Comparison of ENCODE assay signal across 9 cellular contexts in genomic region chr2:163734911-163735691, GRCh38. TPM values are rescaled to one million over a fixed set of nuclear protein-coding genes. Genes with fewer than 3 reads are reported as not detected.
DNase-seq lines count a peak whose midpoint lies in the region; ATAC-seq and TF ChIP-seq lines count a peak whose summit lies in the region.
"Had no signal": no experiment of that assay in that cellular context is flagged by ENCODE, and none has a peak within 500 bp of the region (broad histone marks: within the 10 kb centered on the region; RNA-seq: fewer than 3 reads in every experiment).

No MANE protein-coding gene starts in this region.

- H3K27me3 Mint-ChIP-seq in CD14-positive monocyte (ENCODE audit: low read depth in 3 of 3): peaks cover 46 to 62% (median 58%) of the 10 kb centered on the region in 3 donors
- peaks cover 23% of the 10 kb centered on the region for H3K27me3 Mint-ChIP-seq in activated CD4-positive, alpha-beta T cell treated with anti-CD3 and anti-CD28 coated beads, Interleukin-2, amount 10 ng/mL, durations not matched to agents 24 days and 14 days

- H3K27me3 ChIP-seq in PC-3 (ENCODE audit: low read length) (no peaks in the 10 kb centered on the region), parathyroid adenoma (ENCODE audit: control insufficient read depth, insufficient read depth, low read length) (no peaks in the 10 kb centered on the region)

- DNase-seq in ELR (ENCODE audit: low read depth) (peak; percentile 41), PC-3 (peak; percentile 24), fibroblast of peridontal ligament (ENCODE audit: extremely low read depth) (peak; percentile 35), CD14-positive monocyte (ENCODE audit: low spot score) (no peak)
- DNase-seq in activated CD4-positive, alpha-beta T cell treated with anti-CD3 and anti-CD28 coated beads, Interleukin-2, amount 10 ng/mL, durations not matched to agents 24 days and 14 days: no peak

- peaks cover 0 to 2% of the 10 kb centered on the region in 2 donors for H3K36me3 Mint-ChIP-seq in CD14-positive monocyte
- H3K36me3 Mint-ChIP-seq in activated CD4-positive, alpha-beta T cell treated with anti-CD3 and anti-CD28 coated beads, Interleukin-2, amount 10 ng/mL, durations not matched to agents 24 days and 14 days (ENCODE audit: low read depth): peaks cover 2% of the 10 kb centered on the region

- H2AFZ ChIP-seq in PC-3 (ENCODE audit: low read length): peak overlapping the region; percentile 95
- peak overlapping the region; percentile 96 for H2AFZ ChIP-seq in parathyroid adenoma

- peaks cover 27% of the 10 kb centered on the region for H3K79me2 ChIP-seq in PC-3 (ENCODE audit: low read length)
- no peaks in the 10 kb centered on the region for H3K79me2 ChIP-seq in parathyroid adenoma

- H3K36me3 ChIP-seq in PC-3 (ENCODE audit: low read depth, low read length) (no peaks in the 10 kb centered on the region), parathyroid adenoma (ENCODE audit: control insufficient read depth, insufficient read depth, low read length) (no peaks in the 10 kb centered on the region)

- H3K9ac ChIP-seq in PC-3 (ENCODE audit: low read length) (peak overlapping the region; percentile 70), parathyroid adenoma (no peak overlapping the region)

- H3K4me1 ChIP-seq in PC-3 (ENCODE audit: insufficient read depth, low read length) (peaks cover 17% of the 10 kb centered on the region), parathyroid adenoma (peaks cover 4% of the 10 kb centered on the region)

- H3K27ac Mint-ChIP-seq in CD14-positive monocyte: no peak overlapping the region
- H3K27ac Mint-ChIP-seq in activated CD4-positive, alpha-beta T cell treated with anti-CD3 and anti-CD28 coated beads, Interleukin-2, amount 10 ng/mL, durations not matched to agents 24 days and 14 days: no peak overlapping the region

- TF ChIP-seq CTCF in PC-3 (conservative IDR thresholded peaks at IDR 0.05; ENCODE audit: low read depth, low read length): no peak
- no peak for TF ChIP-seq CTCF in parathyroid adenoma (IDR thresholded peaks at IDR 0.05)
- TF ChIP-seq CTCF in CD14-positive monocyte (IDR thresholded peaks at IDR 0.05): no peak

- H3F3A ChIP-seq in PC-3 (ENCODE audit: low read length, unreplicated experiment): no peaks in the 10 kb centered on the region

- BruUV-seq in PC-3 (replicated peaks; lab: Mats Ljungman, UMichigan): no TSS peak

- H3K4me1 Mint-ChIP-seq in CD14-positive monocyte: peaks cover 4% of the 10 kb centered on the region
- H3K4me1 Mint-ChIP-seq in activated CD4-positive, alpha-beta T cell treated with anti-CD3 and anti-CD28 coated beads, Interleukin-2, amount 10 ng/mL, durations not matched to agents 24 days and 14 days: no peaks in the 10 kb centered on the region

- H3K4me3 ChIP-seq in PC-3 (ENCODE audit: low read length): peak overlapping the region; percentile 87
- peak overlapping the region; percentile 79 for H3K4me3 ChIP-seq in parathyroid adenoma (ENCODE audit: low read depth, low read length)

- no peaks in the 10 kb centered on the region for H3K9me2 ChIP-seq in PC-3 (replicated peaks; ENCODE audit: low read length)

- no peaks in the 10 kb centered on the region for H4K20me1 ChIP-seq in PC-3 (ENCODE audit: low read length)

- peak overlapping the region in 1 of 2 donors; percentile 93 for H3K4me3 Mint-ChIP-seq in CD14-positive monocyte
- no peak overlapping the region for H3K4me3 Mint-ChIP-seq in activated CD4-positive, alpha-beta T cell treated with anti-CD3 and anti-CD28 coated beads, Interleukin-2, amount 10 ng/mL, durations not matched to agents 24 days and 14 days

- ATAC-seq in PC-3 (peak; percentile 7; the same call in 1 of the 2 replicates), HG02970 (IDR thresholded peaks at IDR 0.05; ENCODE audit: low FRiP score, unreplicated experiment) (no peak), GM21717 (IDR thresholded peaks at IDR 0.05; ENCODE audit: unreplicated experiment) (no peak)

- intact Hi-C loops in PC-3 (cut with micrococcal nuclease) (loop anchor here (5.0 to 10.0 kb wide), 4 partner anchors 133 to 388 kb away; no protein-coding TSS in a partner anchor), CD14-positive monocyte (cut with micrococcal nuclease) (no loop called here)
- intact Hi-C loops in activated CD4-positive, alpha-beta T cell treated with anti-CD3 and anti-CD28 coated beads, Interleukin-2, amount 10 ng/mL, durations not matched to agents 24 days and 14 days (cut with micrococcal nuclease): no loop called here

- peaks cover 0 to 9% (median 3%) of the 10 kb centered on the region in 7 donors for H3K9me3 Mint-ChIP-seq in CD14-positive monocyte
- H3K9me3 Mint-ChIP-seq in activated CD4-positive, alpha-beta T cell treated with anti-CD3 and anti-CD28 coated beads, Interleukin-2, amount 10 ng/mL, durations not matched to agents 24 days and 14 days: no peaks in the 10 kb centered on the region

- H3K9me3 ChIP-seq in PC-3 (ENCODE audit: low read length): no peaks in the 10 kb centered on the region
- H3K9me3 ChIP-seq in parathyroid adenoma (ENCODE audit: control insufficient read depth, low read length): no peaks in the 10 kb centered on the region

- POLR2A ChIA-PET in PC-3 (lab: Charles Lee; ENCODE audit: unreplicated experiment): interaction anchor here (0.6 to 1.2 kb wide), 3 partner anchors 54 to 157 kb away, joined by 3 to 11 read pairs (median 4); no protein-coding TSS in a partner anchor

- H3K27ac ChIP-seq in PC-3 (ENCODE audit: low read length) (no peak overlapping the region), parathyroid adenoma (peak overlapping the region; percentile 85)

- H3K4me2 ChIP-seq in PC-3 (ENCODE audit: low read length) (peak overlapping the region; percentile 91), parathyroid adenoma (ENCODE audit: low read length) (peak overlapping the region; percentile 91)

- CTCF ChIA-PET in PC-3 (lab: Charles Lee): no interaction called here

RNA-seq across cellular contexts. Expression of gene FIGN, which starts 0.7 kb away (rescaled TPM):
- total RNA-seq in PC-3 (2014; rRNA removed): 1.3 and 1.5 TPM in 2 replicates
- not detected for polyA plus RNA-seq in CD14-positive monocyte
- not detected in 2 replicates for total RNA-seq in activated CD4-positive, alpha-beta T cell treated with anti-CD3 and anti-CD28 coated beads, Interleukin-2, amount 10 ng/mL, durations not matched to agents 24 days and 14 days
- total RNA-seq: activated CD8-positive, alpha-beta memory T cell treated with anti-CD3 and anti-CD28 coated beads for 36 hours had no signal

Comparison
In these comparisons a context has a peak if more than half of its experiments do, and no peak if none do; other contexts are left out.
1. DNase-seq: peak in ELR (single experiment), PC-3 (single experiment) and fibroblast of peridontal ligament (single experiment); none in CD14-positive monocyte (single experiment) and activated CD4-positive, alpha-beta T cell treated with anti-CD3 and anti-CD28 coated beads, Interleukin-2, amount 10 ng/mL, durations not matched to agents 24 days and 14 days (single experiment).